In genomic region chr14:40347675-40348074, GRCh38 we compare ENCODE assay signal across 23 cellular contexts.
DNase-seq lines count a peak whose midpoint lies in the region; ATAC-seq and TF ChIP-seq lines count a peak whose summit lies in the region.
"Had no signal": no experiment of that assay in that cellular context is flagged by ENCODE, and none has a peak within 500 bp of the region (broad histone marks: within the 10 kb centered on the region; RNA-seq: fewer than 3 reads in every experiment).

No MANE protein-coding gene starts in this region.

- peak; percentile 2 for DNase-seq in HPDE6-E6E7 (ENCODE audit: extremely low spot score)
- DNase-seq in chondrocyte (ENCODE audit: low spot score): no peak
- DNase-seq in hypothalamus (lab: John Stamatoyannopoulos, UW): no peak
- no peak for DNase-seq in foreskin melanocyte
- DNase-seq: activated CD4-positive, alpha-beta memory T cell treated with anti-CD3 and anti-CD28 coated beads, Interleukin-2, amount 10 ng/mL, durations not matched to agents 7 days and 5 days; activated T-cell treated with anti-CD3 and anti-CD28 coated beads, Interleukin-2, amount 50 U/mL, for 4 hours; C1 segment of cervical spinal cord; cortex of kidney; lower lobe of right lung; NCI-H187 treated with DMSO at 0.1 percent for 48 hours; NCI-H446 treated with DMSO at 0.1 percent for 48 hours; psoas muscle; stimulated activated CD4-positive, alpha-beta T cell treated with anti-CD3 and anti-CD28 coated beads, Interleukin-4, amount 100 ng/mL, for 24 hours; T-cell had no signal

- H3K4me1 Mint-ChIP-seq in chondrocyte (ENCODE audit: low read depth): peaks cover 3% of the 10 kb centered on the region
- peaks cover 23% of the 10 kb centered on the region for H3K4me1 Mint-ChIP-seq in nephron
- H3K4me1 Mint-ChIP-seq: activated CD4-positive, alpha-beta memory T cell treated with anti-CD3 and anti-CD28 coated beads, Interleukin-2, amount 10 ng/mL, durations not matched to agents 7 days and 5 days; activated naive CD4-positive, alpha-beta T cell treated with anti-CD3 and anti-CD28 coated beads, Interleukin-2, amount 50 U/mL, for 24 hours; IgD-negative memory B cell; T-cell had no signal

- H3K27ac Mint-ChIP-seq in chondrocyte (ENCODE audit: unreplicated experiment) (no peak overlapping the region), nephron (peak overlapping the region; percentile 64 to 85 (median 77))
- H3K27ac Mint-ChIP-seq: activated CD4-positive, alpha-beta memory T cell treated with anti-CD3 and anti-CD28 coated beads, Interleukin-2, amount 10 ng/mL, durations not matched to agents 7 days and 5 days; activated naive CD4-positive, alpha-beta T cell treated with anti-CD3 and anti-CD28 coated beads, Interleukin-2, amount 50 U/mL, for 24 hours; IgD-negative memory B cell; T-cell had no signal

- no peak for ATAC-seq in GM18517 (IDR thresholded peaks at IDR 0.05; ENCODE audit: unreplicated experiment)
- no peak for ATAC-seq in SK-N-SH treated with all-trans-retinoic acid at 6 μM for 48 hours
- ATAC-seq: activated T-cell treated with anti-CD3 and anti-CD28 coated beads, Interleukin-2, amount 50 U/mL, for 4 hours; lower lobe of right lung; psoas muscle; T-cell had no signal

- no peaks in the 10 kb centered on the region for H3K36me3 Mint-ChIP-seq in chondrocyte (ENCODE audit: low read depth)
- H3K36me3 Mint-ChIP-seq in nephron (ENCODE audit: low read depth): peaks cover 4% of the 10 kb centered on the region
- H3K36me3 Mint-ChIP-seq: activated naive CD4-positive, alpha-beta T cell treated with anti-CD3 and anti-CD28 coated beads, Interleukin-2, amount 50 U/mL, for 24 hours; IgD-negative memory B cell; T-cell had no signal

- H3K27ac ChIP-seq in 22Rv1: peak overlapping the region; percentile 49
- H3K27ac ChIP-seq: epithelial cell of prostate, lower lobe of right lung, psoas muscle, skin epidermis, VCaP had no signal

- TF ChIP-seq CTCF in 22Rv1 (IDR thresholded peaks at IDR 0.05): no peak
- no peak for TF ChIP-seq CTCF in chondrocyte (IDR thresholded peaks at IDR 0.05)
- TF ChIP-seq CTCF in nephron (IDR thresholded peaks at IDR 0.05; ENCODE audit: unreplicated experiment in 3 of 3): no peak

- H3K9me3 Mint-ChIP-seq in chondrocyte (ENCODE audit: low read depth) (no peaks in the 10 kb centered on the region), nephron (peaks cover 8% of the 10 kb centered on the region)
- H3K9me3 Mint-ChIP-seq: activated naive CD4-positive, alpha-beta T cell treated with anti-CD3 and anti-CD28 coated beads, Interleukin-2, amount 50 U/mL, for 24 hours had no signal

- H3K4me3 Mint-ChIP-seq in chondrocyte (ENCODE audit: unreplicated experiment) (peak overlapping the region; percentile 50), nephron (peak overlapping the region; percentile 53 to 71 (median 56))
- H3K4me3 Mint-ChIP-seq: activated CD4-positive, alpha-beta memory T cell treated with anti-CD3 and anti-CD28 coated beads, Interleukin-2, amount 10 ng/mL, durations not matched to agents 7 days and 5 days; activated naive CD4-positive, alpha-beta T cell treated with anti-CD3 and anti-CD28 coated beads, Interleukin-2, amount 50 U/mL, for 24 hours; activated T-cell treated with anti-CD3 and anti-CD28 coated beads, Interleukin-2, amount 50 U/mL, for 4 hours; IgD-negative memory B cell; T-cell had no signal

- peaks cover 7% of the 10 kb centered on the region for H3K27me3 Mint-ChIP-seq in chondrocyte (ENCODE audit: low read depth)
- no peaks in the 10 kb centered on the region for H3K27me3 Mint-ChIP-seq in nephron (ENCODE audit: low read depth)
- H3K27me3 Mint-ChIP-seq: activated CD4-positive, alpha-beta memory T cell treated with anti-CD3 and anti-CD28 coated beads, Interleukin-2, amount 10 ng/mL, durations not matched to agents 7 days and 5 days; activated naive CD4-positive, alpha-beta T cell treated with anti-CD3 and anti-CD28 coated beads, Interleukin-2, amount 50 U/mL, for 24 hours; IgD-negative memory B cell; T-cell had no signal

TF ChIP-seq in SK-N-SH treated with all-trans-retinoic acid at 6 μM for 48 hours, 23 proteins besides CTCF, POLR2A, EP300 and RAD21 (continues in another document):
- TF ChIP-seq PPARA (CRISPR knock-in tag; IDR thresholded peaks at IDR 0.05; ENCODE audit: borderline replicate concordance) (no peak), ESRRG (CRISPR knock-in tag; IDR thresholded peaks at IDR 0.05) (no peak), TSHZ2 (CRISPR knock-in tag; IDR thresholded peaks at IDR 0.05) (no peak), ZFP3 (CRISPR knock-in tag; IDR thresholded peaks at IDR 0.05) (no peak), CSRNP3 (CRISPR knock-in tag; IDR thresholded peaks at IDR 0.05) (no peak), RARB (CRISPR knock-in tag; IDR thresholded peaks at IDR 0.05) (no peak), OSR1 (CRISPR knock-in tag; IDR thresholded peaks at IDR 0.05) (no peak), ZNF70 (CRISPR knock-in tag; IDR thresholded peaks at IDR 0.05) (no peak), POU6F1 (CRISPR knock-in tag; IDR thresholded peaks at IDR 0.05; ENCODE audit: borderline replicate concordance, low read depth) (no peak), CSDC2 (CRISPR knock-in tag; IDR thresholded peaks at IDR 0.05) (no peak), TCF4 (CRISPR knock-in tag; IDR thresholded peaks at IDR 0.05; ENCODE audit: borderline replicate concordance) (no peak), ZC3H10 (CRISPR knock-in tag; IDR thresholded peaks at IDR 0.05) (no peak), TOX (CRISPR knock-in tag; IDR thresholded peaks at IDR 0.05; ENCODE audit: borderline replicate concordance) (no peak), SNAI2 (CRISPR knock-in tag; IDR thresholded peaks at IDR 0.05) (no peak), ZNF565 (CRISPR knock-in tag; conservative IDR thresholded peaks at IDR 0.05; ENCODE audit: low read depth) (no peak), BACH2 (CRISPR knock-in tag; IDR thresholded peaks at IDR 0.05; ENCODE audit: borderline replicate concordance) (no peak), ZFP30 (CRISPR knock-in tag; IDR thresholded peaks at IDR 0.05) (no peak), ARNTL (CRISPR knock-in tag; IDR thresholded peaks at IDR 0.05; ENCODE audit: borderline replicate concordance, low read depth) (no peak)
